9 cellular contexts compared by ENCODE assay signal in the genomic region with DNA sequence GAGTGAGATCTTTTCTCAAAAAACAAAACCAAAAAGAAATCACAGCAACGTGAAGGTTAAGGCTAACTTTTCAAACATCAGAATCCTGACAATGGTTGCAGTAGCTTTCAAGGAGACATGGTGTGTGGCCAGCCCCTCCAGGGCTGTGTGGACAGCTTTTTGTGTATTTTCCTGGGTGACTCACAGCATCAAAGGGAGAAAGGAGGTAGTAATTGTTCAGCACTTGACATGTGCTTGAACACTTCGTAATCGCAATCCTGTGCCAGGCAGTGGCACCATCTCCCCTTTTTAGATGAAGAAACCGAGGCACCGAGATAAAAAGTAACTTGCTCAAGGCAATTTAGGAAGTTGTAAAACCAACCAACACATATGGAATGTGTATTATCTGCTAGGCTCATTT. TPM values are rescaled to one million over a fixed set of nuclear protein-coding genes. Genes with fewer than 3 reads are reported as not detected.
DNase-seq lines count a peak whose midpoint lies in the region; ATAC-seq and TF ChIP-seq lines count a peak whose summit lies in the region.
"Had no signal": no experiment of that assay in that cellular context is flagged by ENCODE, and none has a peak within 500 bp of the region (broad histone marks: within the 10 kb centered on the region; RNA-seq: fewer than 3 reads in every experiment).

No MANE protein-coding gene starts in this region.

- TF ChIP-seq POLR2A in esophagus muscularis mucosa (IDR thresholded peaks at IDR 0.05; ENCODE audit: low read depth) = no peak

- H3K4me3 ChIP-seq in OCI-LY7 (ENCODE audit: low read depth, low read length, poor library complexity, severe bottlenecking) = no peak overlapping the region
- H3K4me3 ChIP-seq in esophagus muscularis mucosa = no peak overlapping the region
- no peak overlapping the region for H3K4me3 ChIP-seq in osteoblast (ENCODE audit: insufficient read depth, low read length)
- H3K4me3 ChIP-seq: BLaER1, thoracic aorta had no signal

- no peaks in the 10 kb centered on the region for H3K36me3 ChIP-seq in OCI-LY7 (ENCODE audit: insufficient read depth, low read length)
- H3K36me3 ChIP-seq in esophagus muscularis mucosa = peaks cover 0 to 51% (median 48%) of the 10 kb centered on the region in 4 donors
- peaks cover 4% of the 10 kb centered on the region for H3K36me3 ChIP-seq in osteoblast (ENCODE audit: insufficient read depth, low read length)
- H3K36me3 ChIP-seq: BLaER1 had no signal

- no peak overlapping the region for H3K4me2 ChIP-seq in OCI-LY7 (ENCODE audit: low read length)
- H3K4me2 ChIP-seq in osteoblast (ENCODE audit: insufficient read depth, low read length) = no peak overlapping the region
- H3K4me2 ChIP-seq: BLaER1 had no signal

- H3K79me2 ChIP-seq in OCI-LY7 (ENCODE audit: insufficient read depth, low read depth, low read length) (no peaks in the 10 kb centered on the region), osteoblast (ENCODE audit: insufficient read depth, low read length) (peaks cover 55% of the 10 kb centered on the region)

- peak overlapping the region; percentile 1; the same call in 1 of the 2 replicates for H2AFZ ChIP-seq in OCI-LY7 (ENCODE audit: low read length)
- no peak overlapping the region for H2AFZ ChIP-seq in osteoblast (ENCODE audit: low read length)

- CTCF ChIA-PET in OCI-LY7 (lab: Charles Lee; ENCODE audit: unreplicated experiment) = no interaction called here

- H3K4me1 ChIP-seq in OCI-LY7 (ENCODE audit: insufficient read depth, low read length, poor library complexity, severe bottlenecking) (peaks cover 4% of the 10 kb centered on the region), esophagus muscularis mucosa (peaks cover 43 to 81% (median 72%) of the 10 kb centered on the region in 4 donors), osteoblast (ENCODE audit: insufficient read depth, low read length) (peaks cover 35% of the 10 kb centered on the region)

- DNase-seq in HT-29 (ENCODE audit: low spot score) (peak; percentile 7), OCI-LY7 (ENCODE audit: low spot score) (no peak), esophagus muscularis mucosa (ENCODE audit: extremely low spot score) (no peak), osteoblast (ENCODE audit: insufficient read length, low spot score, missing footprints) (peak; percentile 69)
- no peak for DNase-seq in activated CD8-positive, alpha-beta memory T cell treated with anti-CD3 and anti-CD28 coated beads for 24 hours
- DNase-seq in activated CD4-positive, alpha-beta T cell treated with anti-CD3 and anti-CD28 coated beads for 4 hours = no peak

- TF ChIP-seq EP300 in esophagus muscularis mucosa (IDR thresholded peaks at IDR 0.05) = no peak

- no TSS peak for BruUV-seq in OCI-LY7 (replicated peaks; lab: Mats Ljungman, UMichigan)

- H3K27me3 ChIP-seq in esophagus muscularis mucosa (no peaks in the 10 kb centered on the region), osteoblast (ENCODE audit: insufficient read depth, low read length) (no peaks in the 10 kb centered on the region)
- H3K27me3 ChIP-seq: BLaER1 had no signal

- WGBS in esophagus muscularis mucosa = 56% methylated on average over 5 of the region's 5 CpGs

- TF ChIP-seq CTCF in OCI-LY7 (conservative IDR thresholded peaks at IDR 0.05; ENCODE audit: low read length) (no peak), esophagus muscularis mucosa (IDR thresholded peaks at IDR 0.05) (no peak), osteoblast (IDR thresholded peaks at IDR 0.05; ENCODE audit: extremely low read depth, low read depth, low read length) (no peak)

- no peaks in the 10 kb centered on the region for H4K20me1 ChIP-seq in OCI-LY7 (ENCODE audit: insufficient read depth, low read length)
- peaks cover 28% of the 10 kb centered on the region for H4K20me1 ChIP-seq in osteoblast (ENCODE audit: insufficient read depth, low read length)

- H3K27ac ChIP-seq in OCI-LY7 (ENCODE audit: low read depth, low read length, poor library complexity, severe bottlenecking) (no peak overlapping the region), esophagus muscularis mucosa (replicated peaks in 1 of 4) (peak overlapping the region; percentile 97 to 99 (median 98)), osteoblast (ENCODE audit: low read depth, low read length) (no peak overlapping the region)
- H3K27ac ChIP-seq: BLaER1, thoracic aorta had no signal

- no peaks in the 10 kb centered on the region for H3K9me2 ChIP-seq in OCI-LY7 (ENCODE audit: insufficient read depth, low read length)

- ATAC-seq in GM18498 (IDR thresholded peaks at IDR 0.05; ENCODE audit: unreplicated experiment) = no peak

- POLR2A ChIA-PET in OCI-LY7 (lab: Charles Lee) = interaction anchor here (0.6 kb wide), 1 partner anchor 8 kb away, joined by 6 read pairs; no protein-coding TSS in a partner anchor

- no peaks in the 10 kb centered on the region for H3K9me3 ChIP-seq in OCI-LY7 (ENCODE audit: low read length)
- no peaks in the 10 kb centered on the region for H3K9me3 ChIP-seq in esophagus muscularis mucosa
- no peaks in the 10 kb centered on the region for H3K9me3 ChIP-seq in osteoblast (ENCODE audit: low read depth, low read length)
- H3K9me3 ChIP-seq: BLaER1, thoracic aorta had no signal

- intact Hi-C loops in OCI-LY7 (cut with micrococcal nuclease; ENCODE audit: unreplicated experiment) = loop anchor here (10.0 kb wide), 1 partner anchor 400 kb away; the partner anchor contains the start of genes EMC1 and MRTO4
- intact Hi-C loops in esophagus muscularis mucosa (cut with DNase I) = no loop called here

RNA-seq across cellular contexts. Expression of gene NBL1, which starts 10.3 kb away (rescaled TPM):
- 62.3 and 80.6 TPM in 2 replicates for total RNA-seq in HT-29 (2014; rRNA removed; shearing (Covaris generic))
- 0.33 TPM in 1 of 2 replicates, not detected in the other for total RNA-seq in OCI-LY7 (2014; rRNA removed; shearing (Covaris generic))
- total RNA-seq in OCI-LY7 (2022) (not detected in 2 replicates), esophagus muscularis mucosa (100 to 1,000 TPM; 194 to 469 (median 307) TPM), osteoblast (88.7 and 114 TPM in 2 replicates)

RNA-seq across cellular contexts. Expression of gene HTR6, which starts 10.3 kb away (rescaled TPM):
- 0.42 TPM in 1 of 2 replicates, not detected in the other for total RNA-seq in HT-29 (2014; rRNA removed; shearing (Covaris generic))
- total RNA-seq in OCI-LY7 (2014; rRNA removed; shearing (Covaris generic)) = not detected in 2 replicates
- total RNA-seq in OCI-LY7 (2022) (not detected in 2 replicates), esophagus muscularis mucosa (not detected), osteoblast (under 0.01 TPM in 1 of 2 replicates, not detected in the other)

Comparison
In these comparisons a context has a peak if more than half of its experiments do, and no peak if none do; other contexts are left out.
1. DNase-seq: peak in HT-29 (single experiment) and osteoblast (single experiment); none in OCI-LY7 (single experiment), esophagus muscularis mucosa (single experiment), activated CD8-positive, alpha-beta memory T cell treated with anti-CD3 and anti-CD28 coated beads for 24 hours (single experiment) and activated CD4-positive, alpha-beta T cell treated with anti-CD3 and anti-CD28 coated beads for 4 hours (0 of 2).
2. H3K27ac ChIP-seq: peak in esophagus muscularis mucosa (4 of 4); none in OCI-LY7 (single experiment) and osteoblast (single experiment).
3. RNA of gene NBL1, which starts 10.3 kb away (total RNA-seq): 194 to 469 TPM in esophagus muscularis mucosa, 88.7 to 114 TPM in osteoblast and 62.3 to 80.6 TPM in HT-29; 0.33 TPM in OCI-LY7; every median in the first group is over 10 times any median in the second.